ENCODE assay signal across 8 cellular contexts in genomic region chr11:116788534-116788933, GRCh38. TPM values are rescaled to one million over a fixed set of nuclear protein-coding genes. Genes with fewer than 3 reads are reported as not detected.
DNase-seq lines count a peak whose midpoint lies in the region; ATAC-seq and TF ChIP-seq lines count a peak whose summit lies in the region.

No MANE protein-coding gene starts in this region.

- H3K27me3 ChIP-seq in brain microvascular endothelial cell (replicated peaks) (no peaks in the 10 kb centered on the region), upper lobe of right lung (no peaks in the 10 kb centered on the region)

- in situ Hi-C loops in brain microvascular endothelial cell (cut with HindIII; ENCODE audit: low pct_ligation_motif_present, low sequenced_read_pairs) = no loop called here

- H3K4me1 ChIP-seq in mesodermal cell (ENCODE audit: control insufficient read depth, insufficient read depth, low read length, poor library complexity, severe bottlenecking) (no peaks in the 10 kb centered on the region), upper lobe of right lung (peaks cover 21% of the 10 kb centered on the region)

- peaks cover 25% of the 10 kb centered on the region for H3K36me3 Mint-ChIP-seq in activated naive CD4-positive, alpha-beta T cell treated with anti-CD3 and anti-CD28 coated beads, Interleukin-2, amount 50 U/mL, for 24 hours

- H3K4me3 ChIP-seq in brain microvascular endothelial cell (ENCODE audit: low read depth, low read length) = peak overlapping the region; percentile 79
- H3K4me3 ChIP-seq in mesodermal cell (ENCODE audit: extremely low read depth, insufficient read depth, low read length, poor library complexity, severe bottlenecking) = peak overlapping the region; percentile 82
- peak overlapping the region; percentile 89 for H3K4me3 ChIP-seq in upper lobe of right lung

- H3K4me3 Mint-ChIP-seq in activated naive CD4-positive, alpha-beta T cell treated with anti-CD3 and anti-CD28 coated beads, Interleukin-2, amount 50 U/mL, for 24 hours = peak overlapping the region; percentile 99

- H3K36me3 ChIP-seq in brain microvascular endothelial cell (replicated peaks) (peaks cover 29% of the 10 kb centered on the region), mesodermal cell (ENCODE audit: control insufficient read depth, insufficient read depth, low read length) (peaks cover 33% of the 10 kb centered on the region), upper lobe of right lung (peaks cover 29% of the 10 kb centered on the region)

- 86 to 100% methylated on average over 1 to 2 of the region's 4 CpGs for WGBS in mesodermal cell (ENCODE audit: insufficient coverage in 2 of 2), 2 experiments

- no peak for TF ChIP-seq CTCF in brain microvascular endothelial cell (IDR thresholded peaks at IDR 0.05; ENCODE audit: low read depth, low read length, missing control alignments)
- no peak for TF ChIP-seq CTCF in upper lobe of right lung (IDR thresholded peaks at IDR 0.05)

- H3K9me3 ChIP-seq in mesodermal cell (ENCODE audit: control insufficient read depth, low read length) (no peaks in the 10 kb centered on the region), upper lobe of right lung (no peaks in the 10 kb centered on the region)

- intact Hi-C loops in upper lobe of right lung (cut with DNase I) = loop anchor here (10.0 kb wide), 1 partner anchor 316 kb away; no protein-coding TSS in a partner anchor

- no peaks in the 10 kb centered on the region for H3K9me3 Mint-ChIP-seq in activated naive CD4-positive, alpha-beta T cell treated with anti-CD3 and anti-CD28 coated beads, Interleukin-2, amount 50 U/mL, for 24 hours

- no peaks in the 10 kb centered on the region for H3K27me3 Mint-ChIP-seq in activated naive CD4-positive, alpha-beta T cell treated with anti-CD3 and anti-CD28 coated beads, Interleukin-2, amount 50 U/mL, for 24 hours

- peaks cover 49% of the 10 kb centered on the region for H3K4me1 Mint-ChIP-seq in activated naive CD4-positive, alpha-beta T cell treated with anti-CD3 and anti-CD28 coated beads, Interleukin-2, amount 50 U/mL, for 24 hours

- H3K27ac Mint-ChIP-seq in activated naive CD4-positive, alpha-beta T cell treated with anti-CD3 and anti-CD28 coated beads, Interleukin-2, amount 50 U/mL, for 24 hours = peak overlapping the region; percentile 95

- DNase-seq in activated naive CD4-positive, alpha-beta T cell treated with anti-CD3 and anti-CD28 coated beads, Interleukin-2, amount 50 U/mL, for 16 hours = no peak
- DNase-seq in brain microvascular endothelial cell (no peak), upper lobe of right lung (no peak), GDM1 (lab: John Stamatoyannopoulos, UW) (no peak), NCI-H1105 treated with DMSO at 0.1 percent for 48 hours (lab: John Stamatoyannopoulos, UW) (no peak)

- H3K27ac ChIP-seq in brain microvascular endothelial cell = no peak overlapping the region
- no peak overlapping the region for H3K27ac ChIP-seq in mesodermal cell (ENCODE audit: low read depth, low read length, severe bottlenecking)
- peak overlapping the region; percentile 93 for H3K27ac ChIP-seq in upper lobe of right lung

- no peak for ATAC-seq in upper lobe of right lung
- no peak for ATAC-seq in GM18517 (IDR thresholded peaks at IDR 0.05; ENCODE audit: unreplicated experiment)

RNA-seq across cellular contexts. Expression of gene ZPR1, which starts 0.7 kb away (rescaled TPM):
- 55.1 TPM for polyA plus RNA-seq in mesodermal cell (2013, experiment 1 of 2)
- 54.0 TPM for polyA plus RNA-seq in mesodermal cell (2013, experiment 2 of 2)
- 43.1 TPM for total RNA-seq in upper lobe of right lung

RNA-seq across cellular contexts. Expression of gene APOA5, which starts 3.1 kb away (rescaled TPM):
- not detected for polyA plus RNA-seq in mesodermal cell (2013, experiment 1 of 2)
- polyA plus RNA-seq in mesodermal cell (2013, experiment 2 of 2) = not detected
- total RNA-seq in upper lobe of right lung = not detected

RNA-seq across cellular contexts. Expression of gene BUD13, which starts 15.7 kb away (rescaled TPM):
- polyA plus RNA-seq in mesodermal cell (2013, experiment 1 of 2) = 20.3 TPM
- 19.0 TPM for polyA plus RNA-seq in mesodermal cell (2013, experiment 2 of 2)
- total RNA-seq in upper lobe of right lung = 17.7 TPM

RNA-seq across cellular contexts. Expression of gene APOA4, which starts 34.6 kb away (rescaled TPM):
- not detected for polyA plus RNA-seq in mesodermal cell (2013, experiment 1 of 2)
- polyA plus RNA-seq in mesodermal cell (2013, experiment 2 of 2) = not detected
- not detected for total RNA-seq in upper lobe of right lung

RNA-seq across cellular contexts. Expression of gene APOC3, which starts 41.2 kb away (rescaled TPM):
- not detected for polyA plus RNA-seq in mesodermal cell (2013, experiment 1 of 2)
- not detected for polyA plus RNA-seq in mesodermal cell (2013, experiment 2 of 2)
- total RNA-seq in upper lobe of right lung = not detected
